In genomic region chr12:9167345-9167744, GRCh38 we compare ENCODE assay signal across 14 cellular contexts. TPM values are rescaled to one million over a fixed set of nuclear protein-coding genes. Genes with fewer than 3 reads are reported as not detected.
DNase-seq lines count a peak whose midpoint lies in the region; ATAC-seq, FAIRE-seq and TF ChIP-seq lines count a peak whose summit lies in the region.
"Not testable (repeated sequence)": the region's sequence is repeated elsewhere in the genome, so short reads cannot be mapped to it uniquely, and the experiment has no call there.
"Had no signal": no experiment of that assay in that cellular context is flagged by ENCODE, and none has a peak within 500 bp of the region (broad histone marks: within the 10 kb centered on the region; RNA-seq: fewer than 3 reads in every experiment).

No MANE protein-coding gene starts in this region.

- not testable (repeated sequence) for H2BK12ac ChIP-seq in H1 (ENCODE audit: low read depth, low read length)

- POLR2A ChIA-PET in H1 (lab: Charles Lee; ENCODE audit: partially characterized antibody), result not testable (repeated sequence)

- not testable (repeated sequence) for H3K4ac ChIP-seq in H1 (replicated peaks; ENCODE audit: insufficient read length, low read depth, low read length)

- H3K36me3 ChIP-seq in GM23338 (ENCODE audit: insufficient read depth); H1 (ENCODE audit: control insufficient read depth in 2 of 4, insufficient read depth in 4 of 4, low read length in 3 of 4); left ventricle myocardium inferior; keratinocyte (ENCODE audit: control insufficient read depth in 2 of 2, extremely low read depth in 1 of 2, insufficient read depth in 2 of 2, low read length in 2 of 2); lower lobe of right lung; upper lobe of right lung: not testable (repeated sequence)

- not testable (repeated sequence) for H3K23me2 ChIP-seq in H1 (ENCODE audit: low read depth, low read length)

- not testable (repeated sequence) for H4K20me1 ChIP-seq in GM23338 (replicated peaks; ENCODE audit: insufficient read depth); H1 (replicated peaks in 1 of 2; ENCODE audit: control insufficient read depth in 1 of 2, insufficient read depth in 2 of 2, low read length in 2 of 2); keratinocyte (ENCODE audit: control insufficient read depth, extremely low read depth, insufficient read depth, low read length)

- 78% methylated on average over 4 of the region's 5 CpGs; no CpG with 5 or more reads in 1 of the 2 experiments for WGBS in H1 (ENCODE audit: extremely low coverage in 1 of 2, insufficient coverage in 1 of 2, insufficient read length in 1 of 2, insufficient replicate concordance in 2 of 2, low coverage in 1 of 2, low lambda C conversion rate in 2 of 2, missing lambda C conversion rate in 1 of 2), 2 experiments

- not testable (repeated sequence) for H3K79me2 ChIP-seq in GM23338 (replicated peaks; ENCODE audit: insufficient read depth); H1 (ENCODE audit: control insufficient read depth in 1 of 2, insufficient read depth in 2 of 2, low read length in 2 of 2); keratinocyte (ENCODE audit: control insufficient read depth, insufficient read depth, low read length)

- not testable (repeated sequence) for H3K4me3 Mint-ChIP-seq in GM23338

- not testable (repeated sequence) for H3K27me3 ChIP-seq in GM23338 (ENCODE audit: insufficient read depth); H1 (replicated peaks in 1 of 4; ENCODE audit: control insufficient read depth in 3 of 4, extremely low read depth in 1 of 4, insufficient read depth in 3 of 4, low read length in 3 of 4); left ventricle myocardium inferior (ENCODE audit: low read depth); keratinocyte (ENCODE audit: control insufficient read depth, extremely low read depth, insufficient read depth, low read length); lower lobe of right lung (ENCODE audit: low read depth); upper lobe of right lung

- not testable (repeated sequence) for H3K56ac ChIP-seq in H1 (replicated peaks; ENCODE audit: insufficient read length, low read depth, low read length)

- H2BK20ac ChIP-seq in H1 (ENCODE audit: low read length), result not testable (repeated sequence)

- H2AFZ ChIP-seq in GM23338; H1 (ENCODE audit: low read length); keratinocyte (ENCODE audit: control insufficient read depth, low read length): not testable (repeated sequence)

- H3K36me3 Mint-ChIP-seq in GM23338 (ENCODE audit: low read depth), result not testable (repeated sequence)

- H3K9me3 Mint-ChIP-seq in GM23338, result not testable (repeated sequence)

- H3K79me1 ChIP-seq in H1 (ENCODE audit: low read depth, low read length), result not testable (repeated sequence)

- not testable (repeated sequence) for H4K5ac ChIP-seq in H1 (ENCODE audit: insufficient read length, low read depth, low read length)

- DNase-seq in GM23338 (ENCODE audit: low spot score) (peak; percentile 23), glomerular endothelial cell (ENCODE audit: extremely low read depth, low read depth, low spot score) (peak; percentile 61), pulmonary artery endothelial cell (ENCODE audit: low read depth, low spot score) (peak; percentile 59)
- DNase-seq in H1 (ENCODE audit: low read depth in 1 of 2, low spot score in 2 of 2); left ventricle myocardium inferior; keratinocyte (ENCODE audit: low read depth, low spot score); lower lobe of right lung; upper lobe of right lung: not testable (repeated sequence)

- not testable (repeated sequence) for H3K9me1 ChIP-seq in keratinocyte (ENCODE audit: control insufficient read depth, extremely low read depth, insufficient read depth, low read length)

- not testable (repeated sequence) for TF ChIP-seq CTCF in GM23338 (conservative IDR thresholded peaks at IDR 0.05; ENCODE audit: low read depth in 2 of 2); H1 (IDR thresholded peaks at IDR 0.05; ENCODE audit: control extremely low read depth in 1 of 3, insufficient read depth in 1 of 3, low read depth in 1 of 3, low read length in 3 of 3); left ventricle myocardium inferior (IDR thresholded peaks at IDR 0.05; ENCODE audit: borderline replicate concordance); keratinocyte (optimal IDR thresholded peaks at IDR 0.05 in 1 of 3, IDR thresholded peaks at IDR 0.05 in 1 of 3, conservative IDR thresholded peaks at IDR 0.05 in 1 of 3; ENCODE audit: extremely low read depth in 1 of 3, insufficient read depth in 2 of 3, low read length in 3 of 3); lower lobe of right lung (IDR thresholded peaks at IDR 0.05); upper lobe of right lung (IDR thresholded peaks at IDR 0.05)

- not testable (repeated sequence) for H3K4me2 ChIP-seq in GM23338; H1 (ENCODE audit: insufficient read depth in 1 of 2, low read depth in 2 of 2, low read length in 2 of 2); keratinocyte (ENCODE audit: control insufficient read depth, extremely low read depth, insufficient read depth, low read depth, low read length)

- not testable (repeated sequence) for H3K4me3 ChIP-seq in GM23338; H1 (ENCODE audit: extremely low read depth in 1 of 4, insufficient read depth in 2 of 4, low read depth in 3 of 4, low read length in 4 of 4); left ventricle myocardium inferior; keratinocyte (ENCODE audit: control insufficient read depth in 2 of 3, extremely low read depth in 1 of 3, insufficient read depth in 2 of 3, low read depth in 1 of 3, low read length in 3 of 3); lower lobe of right lung; upper lobe of right lung

- H2BK15ac ChIP-seq in H1 (ENCODE audit: low read length), result not testable (repeated sequence)

- not testable (repeated sequence) for H3K18ac ChIP-seq in H1 (ENCODE audit: extremely low read depth, low read length)

- not testable (repeated sequence) for H2BK5ac ChIP-seq in H1 (ENCODE audit: low read depth, low read length)

- not testable (repeated sequence) for H3K27ac ChIP-seq in GM23338 (ENCODE audit: low read depth); H1 (ENCODE audit: low read depth, low read length); keratinocyte (ENCODE audit: control insufficient read depth, insufficient read depth, low read length)
- H3K27ac ChIP-seq in left ventricle myocardium inferior (replicated peaks), result peak overlapping the region; percentile 61
- H3K27ac ChIP-seq in lower lobe of right lung, result peak overlapping the region; percentile 32
- H3K27ac ChIP-seq in upper lobe of right lung, result peak overlapping the region; percentile 20

- H4K91ac ChIP-seq in H1 (replicated peaks; ENCODE audit: insufficient read length, low read length), result not testable (repeated sequence)

- not testable (repeated sequence) for H3K9me2 ChIP-seq in GM23338 (ENCODE audit: insufficient read depth)

- H3K9ac ChIP-seq in H1 (replicated peaks in 1 of 4; ENCODE audit: extremely low read depth in 1 of 4, low read depth in 3 of 4, low read length in 3 of 4); keratinocyte (ENCODE audit: control insufficient read depth, extremely low read depth, insufficient read depth, low read length): not testable (repeated sequence)

- TF ChIP-seq POLR2A in H1 (IDR thresholded peaks at IDR 0.05; ENCODE audit: control extremely low read depth in 1 of 2, low read depth in 2 of 2, low read length in 2 of 2), result not testable (repeated sequence)

- TF ChIP-seq RAD21 in H1 (IDR thresholded peaks at IDR 0.05 in 1 of 2, conservative IDR thresholded peaks at IDR 0.05 in 1 of 2; ENCODE audit: low read depth in 2 of 2, low read length in 2 of 2), result not testable (repeated sequence)

- H3K27ac Mint-ChIP-seq in GM23338, result 0 out of 2 replicates have a peak overlapping the region, but pooled peaks have one; percentile 8

- not testable (repeated sequence) for TF ChIP-seq EP300 in H1 (IDR thresholded peaks at IDR 0.05; ENCODE audit: borderline replicate concordance in 1 of 2, low read depth in 2 of 2, low read length in 2 of 2)

- H2BK120ac ChIP-seq in H1 (replicated peaks; ENCODE audit: low read depth, low read length), result not testable (repeated sequence)

- intact Hi-C loops in left ventricle myocardium inferior (cut with micrococcal nuclease); lower lobe of right lung (cut with DNase I); upper lobe of right lung (cut with DNase I): not testable (repeated sequence)

- peaks cover 40% of the 10 kb centered on the region for H3K4me1 Mint-ChIP-seq in GM23338

- CTCF ChIA-PET in H1 (lab: Charles Lee; ENCODE audit: partially characterized antibody), result interaction anchor here (1.4 kb wide), 1 partner anchor 11 kb away, joined by 5 read pairs; no protein-coding TSS in a partner anchor

- FAIRE-seq in H1 (lab: Jason Lieb, UNC), result peak; percentile 90
- FAIRE-seq in keratinocyte (lab: Jason Lieb, UNC), result peak; percentile 32

- not testable (repeated sequence) for H2AK5ac ChIP-seq in H1 (ENCODE audit: low read depth, low read length)

- H3K23ac ChIP-seq in H1 (ENCODE audit: insufficient read length), result not testable (repeated sequence)

- H3F3A ChIP-seq in GM23338 (replicated peaks; ENCODE audit: low read depth), result not testable (repeated sequence)

- peak; percentile 35; the same call in 2 of the 3 replicates for ATAC-seq in GM23338
- not testable (repeated sequence) for ATAC-seq in lower lobe of right lung, upper lobe of right lung

- H3K27me3 Mint-ChIP-seq in GM23338 (ENCODE audit: insufficient read depth, low read depth, poor library complexity), result not testable (repeated sequence)

- not testable (repeated sequence) for H3K14ac ChIP-seq in H1 (ENCODE audit: insufficient read length)

- H3K4me1 ChIP-seq in GM23338 (ENCODE audit: insufficient read depth) (peaks cover 31% of the 10 kb centered on the region), left ventricle myocardium inferior (peaks cover 41% of the 10 kb centered on the region), upper lobe of right lung (peaks cover 11% of the 10 kb centered on the region)
- H3K4me1 ChIP-seq in H1 (replicated peaks in 1 of 4; ENCODE audit: control insufficient read depth in 3 of 4, insufficient read depth in 4 of 4, low read length in 3 of 4); keratinocyte (ENCODE audit: control insufficient read depth, extremely low read depth, insufficient read depth, low read length); lower lobe of right lung: not testable (repeated sequence)

- dilution Hi-C loops in keratinocyte (cut with MboI; ENCODE audit: extremely low pct_ligation_motif_present, low sequenced_read_pairs), result loop anchor here (25.0 kb wide), 1 partner anchor 95 kb away; no protein-coding TSS in a partner anchor

- not testable (repeated sequence) for H4K8ac ChIP-seq in H1 (ENCODE audit: extremely low read depth, insufficient read depth, low read length)

- not testable (repeated sequence) for H3K9me3 ChIP-seq in H1 (ENCODE audit: insufficient read depth in 2 of 2, low read depth in 1 of 2, low read length in 1 of 2); left ventricle myocardium inferior (replicated peaks); keratinocyte (ENCODE audit: control insufficient read depth, low read depth, low read length); lower lobe of right lung; upper lobe of right lung

RNA-seq across cellular contexts. Expression of gene PZP, which starts 40.9 kb away (rescaled TPM):
- total RNA-seq in GM23338 (2014; rRNA removed; shearing (Covaris generic)), result 0.43 TPM in 1 of 2 replicates, not detected in the other
- polyA plus RNA-seq in GM23338 (2016; fragmentation: Nextera tagmentation; extraction: Ambion mirVana) (0.33 and 0.92 TPM in 2 replicates), H1 (2011; rRNA removed) (0.05 and 0.08 TPM in 2 replicates), keratinocyte (not detected in 3 replicates)
- total RNA-seq in H1 (2021; fragmentation: NEBNext Ultra II Directional; extraction: Animal tissue kit (Norgen Biotek cat#: 25700)), result not detected in 2 replicates
- polyA plus RNA-seq in H1 (2011; cell fraction: cytosol; rRNA removed), result 0.05 TPM
- polyA plus RNA-seq in H1 (2011; cell fraction: nucleus; rRNA removed), result 0.21 TPM
- polyA plus RNA-seq in H1 (2012, experiment 1 of 2), result 0.05 to 0.12 TPM in 2 of 4 replicates, not detected in the others
- not detected for polyA plus RNA-seq in H1 (2012, experiment 2 of 2)
- 0.34 TPM for polyA plus RNA-seq in H1 (2013, experiment 1 of 2)
- polyA plus RNA-seq in H1 (2013, experiment 2 of 2), result 0.20 TPM
- polyA minus RNA-seq in H1 (2011; rRNA and poly(A)+ RNA removed), result 0.61 TPM in 1 of 2 replicates, not detected in the other
- polyA minus RNA-seq in H1 (2011; cell fraction: cytosol; rRNA and poly(A)+ RNA removed), result not detected
- polyA minus RNA-seq in H1 (2011; cell fraction: nucleus; rRNA and poly(A)+ RNA removed), result 1.3 TPM
- total RNA-seq in glomerular endothelial cell (0.24 and 0.70 TPM in 2 replicates), left ventricle myocardium inferior (0.36 TPM), lower lobe of right lung (2.7 TPM), pulmonary artery endothelial cell (0.14 and 0.40 TPM in 2 replicates), upper lobe of right lung (0.67 TPM)
- polyA plus RNA-seq in keratinocyte (2011; ENCODE audit: low read depth), result not detected
- polyA plus RNA-seq in keratinocyte (2011; cell fraction: cytosol; rRNA removed), result 0.01 TPM in 1 of 2 replicates, not detected in the other
- not detected in 2 replicates for polyA plus RNA-seq in keratinocyte (2011; cell fraction: nucleus; rRNA removed)
- polyA plus RNA-seq in keratinocyte (2012; ENCODE audit: low replicate concordance), result not detected in 2 replicates
- not detected in 3 replicates for polyA minus RNA-seq in keratinocyte
- polyA minus RNA-seq in keratinocyte (2011; cell fraction: cytosol; rRNA and poly(A)+ RNA removed), result not detected
- polyA minus RNA-seq in keratinocyte (2011; cell fraction: nucleus; rRNA and poly(A)+ RNA removed), result not detected in 2 replicates
- total RNA-seq: A673; CD4-positive, alpha-beta memory T cell; Daoy; H9 had no signal
- polyA plus RNA-seq: AG04450, CD14-positive monocyte had no signal

RNA-seq across cellular contexts. Expression of gene A2M, which starts 51.6 kb away (rescaled TPM):
- total RNA-seq in GM23338 (2014; rRNA removed; shearing (Covaris generic)), result not detected in 2 replicates
- polyA plus RNA-seq in GM23338 (2016; fragmentation: Nextera tagmentation; extraction: Ambion mirVana), result 0.92 and 1.3 TPM in 2 replicates
- not detected in 2 replicates for total RNA-seq in H1 (2021; fragmentation: NEBNext Ultra II Directional; extraction: Animal tissue kit (Norgen Biotek cat#: 25700))
- polyA plus RNA-seq in H1 (2011; rRNA removed), result 0.15 and 0.27 TPM in 2 replicates
- polyA plus RNA-seq in H1 (2011; cell fraction: cytosol; rRNA removed), result 0.78 TPM
- 0.11 TPM for polyA plus RNA-seq in H1 (2011; cell fraction: nucleus; rRNA removed)
- polyA plus RNA-seq in H1 (2012, experiment 1 of 2), result 0.48 to 1.6 TPM (median 0.87 TPM) in 4 replicates
- 0.31 TPM for polyA plus RNA-seq in H1 (2012, experiment 2 of 2)
- polyA plus RNA-seq in H1 (2013, experiment 1 of 2), result 0.04 TPM
- 0.06 TPM for polyA plus RNA-seq in H1 (2013, experiment 2 of 2)
- 0.16 and 0.76 TPM in 2 replicates for polyA minus RNA-seq in H1 (2011; rRNA and poly(A)+ RNA removed)
- polyA minus RNA-seq in H1 (2011; cell fraction: cytosol; rRNA and poly(A)+ RNA removed), result not detected
- polyA minus RNA-seq in H1 (2011; cell fraction: nucleus; rRNA and poly(A)+ RNA removed), result 1.00 TPM
- total RNA-seq in glomerular endothelial cell, result 74.4 and 117 TPM in 2 replicates
- total RNA-seq in left ventricle myocardium inferior, result 502 TPM
- 0.20 to 0.49 TPM (median 0.32 TPM) in 3 replicates for polyA plus RNA-seq in keratinocyte
- polyA plus RNA-seq in keratinocyte (2011; ENCODE audit: low read depth), result 0.79 TPM
- polyA plus RNA-seq in keratinocyte (2011; cell fraction: cytosol; rRNA removed), result 0.06 TPM in 2 replicates
- 0.32 and 1.1 TPM in 2 replicates for polyA plus RNA-seq in keratinocyte (2011; cell fraction: nucleus; rRNA removed)
- polyA plus RNA-seq in keratinocyte (2012; ENCODE audit: low replicate concordance), result 0.11 and 0.95 TPM in 2 replicates
- 0.30 to 7.1 TPM (median 1.3 TPM) in 3 replicates for polyA minus RNA-seq in keratinocyte
- polyA minus RNA-seq in keratinocyte (2011; cell fraction: cytosol; rRNA and poly(A)+ RNA removed), result 1.5 TPM
- polyA minus RNA-seq in keratinocyte (2011; cell fraction: nucleus; rRNA and poly(A)+ RNA removed), result 1.6 and 2.5 TPM in 2 replicates
- total RNA-seq in lower lobe of right lung, result 1,832 TPM
- total RNA-seq in pulmonary artery endothelial cell, result 0.63 and 1.4 TPM in 2 replicates
- 2,772 TPM for total RNA-seq in upper lobe of right lung
- total RNA-seq: Daoy had no signal

Comparison
In these comparisons a context has a peak if more than half of its experiments do, and no peak if none do; other contexts are left out.
1. RNA of gene A2M, which starts 51.6 kb away (total RNA-seq): 2,772 TPM in upper lobe of right lung (single experiment), 1,832 TPM in lower lobe of right lung (single experiment), 502 TPM in left ventricle myocardium inferior (single experiment) and 74.4 to 117 TPM in glomerular endothelial cell; 0.63 to 1.4 TPM in pulmonary artery endothelial cell, not detected in H1 and not detected in GM23338; every median in the first group is over 10 times any median in the second.